ENCODE assay signal across 20 cellular contexts in genomic region chr19:54428323-54429175, GRCh38. TPM values are rescaled to one million over a fixed set of nuclear protein-coding genes. Genes with fewer than 3 reads are reported as not detected.
DNase-seq lines count a peak whose midpoint lies in the region; ATAC-seq, FAIRE-seq and TF ChIP-seq lines count a peak whose summit lies in the region.
"Had no signal": no experiment of that assay in that cellular context is flagged by ENCODE, and none has a peak within 500 bp of the region (broad histone marks: within the 10 kb centered on the region; RNA-seq: fewer than 3 reads in every experiment).

No MANE protein-coding gene starts in this region.

- intact Hi-C loops in Calu3 (cut with micrococcal nuclease; ENCODE audit: unreplicated experiment) (no loop called here), GM12878 (cut with micrococcal nuclease; ENCODE audit: unreplicated experiment) (no loop called here), breast epithelium (cut with DNase I; ENCODE audit: low total_unique reads) (no loop called here)

- no peak for FAIRE-seq in GM12878 (lab: Jason Lieb, UNC)

- no peak for TF ChIP-seq CTCF in Calu3 (IDR thresholded peaks at IDR 0.05; ENCODE audit: unreplicated experiment)
- no peak for TF ChIP-seq CTCF in GM12878 (IDR thresholded peaks at IDR 0.05 in 2 of 3, conservative IDR thresholded peaks at IDR 0.05 in 1 of 3; ENCODE audit: control insufficient read depth in 2 of 3, extremely low read depth in 1 of 3, insufficient read depth in 1 of 3, low read depth in 3 of 3, low read length in 3 of 3)
- TF ChIP-seq CTCF in breast epithelium (IDR thresholded peaks at IDR 0.05): no peak

- H3K36me3 ChIP-seq in GM12878 (ENCODE audit: control insufficient read depth in 2 of 2, insufficient read depth in 2 of 2, low read length in 1 of 2) (no peaks in the 10 kb centered on the region), breast epithelium (no peaks in the 10 kb centered on the region)

- no peak overlapping the region for H3K4me2 ChIP-seq in GM12878 (ENCODE audit: control insufficient read depth, insufficient read depth)
- H3K4me2 ChIP-seq: KMS-11, SK-N-SH had no signal

- H3K9ac ChIP-seq in GM12878 (ENCODE audit: control insufficient read depth, insufficient read depth, low read length): no peak overlapping the region
- H3K9ac ChIP-seq: KMS-11, SK-N-SH had no signal

- H2AFZ ChIP-seq in GM12878 (ENCODE audit: control insufficient read depth, low read depth, low read length): no peak overlapping the region

- in situ Hi-C loops in GM12878 (cut with MboI): no loop called here

- H3K27ac Mint-ChIP-seq in Calu3 (ENCODE audit: unreplicated experiment): peak overlapping the region; percentile 50
- H3K27ac Mint-ChIP-seq in stimulated activated naive B cell treated with anti-CD40 and anti-IgM and Interleukin-4, amounts not matched to agents 10 μg/mL and 1 μg/mL and 100 μg/mL, for 72 hours: peak overlapping the region; percentile 90
- H3K27ac Mint-ChIP-seq: CD4-positive, CD25-positive, alpha-beta regulatory T cell had no signal

- 41% methylated on average over 11 of the region's 11 CpGs for WGBS in GM12878 (ENCODE audit: insufficient coverage, insufficient replicate concordance, low lambda C conversion rate, missing lambda C conversion rate)

- H3K4me3 ChIP-seq in GM12878: no peak overlapping the region
- H3K4me3 ChIP-seq in breast epithelium: no peak overlapping the region

- BruUV-seq in Calu3 (replicated peaks; lab: Mats Ljungman, UMichigan) (no TSS peak), GM12878 (replicated peaks; lab: Mats Ljungman, UMichigan) (no TSS peak)

- peaks cover 36% of the 10 kb centered on the region for H3K4me1 Mint-ChIP-seq in Calu3 (ENCODE audit: low read depth, unreplicated experiment)
- peaks cover 17 to 24% of the 10 kb centered on the region in 2 donors for H3K4me1 Mint-ChIP-seq in stimulated activated naive B cell treated with anti-CD40 and anti-IgM and Interleukin-4, amounts not matched to agents 10 μg/mL and 1 μg/mL and 100 μg/mL, for 72 hours

- POLR2A ChIA-PET in GM12878 (lab: Charles Lee): interaction anchor here (0.6 kb wide), 1 partner anchor 259 kb away, joined by 4 read pairs; no protein-coding TSS in a partner anchor

- SMC1A ChIA-PET in GM12878 (lab: Charles Lee; ENCODE audit: uncharacterized antibody, unreplicated experiment): no interaction called here

- H3K27ac ChIP-seq in GM12878 (ENCODE audit: control insufficient read depth, insufficient read depth) (no peak overlapping the region), layer of hippocampus (ENCODE audit: low read depth, low read length) (peak overlapping the region; percentile 81), breast epithelium (no peak overlapping the region)
- H3K27ac ChIP-seq: KMS-11 had no signal

- no peak overlapping the region for H3K4me3 Mint-ChIP-seq in Calu3 (ENCODE audit: low read depth, unreplicated experiment)
- H3K4me3 Mint-ChIP-seq in stimulated activated naive B cell treated with anti-CD40 and anti-IgM and Interleukin-4, amounts not matched to agents 10 μg/mL and 1 μg/mL and 100 μg/mL, for 72 hours: peak overlapping the region in 1 of 2 donors; percentile 18

- TF ChIP-seq POLR2A in GM12878 (IDR thresholded peaks at IDR 0.05; ENCODE audit: low read depth, low read length): 0 out of 2 replicates have a peak, but pooled peaks have one; percentile 15
- no peak for TF ChIP-seq POLR2A in breast epithelium (IDR thresholded peaks at IDR 0.05)

- no peak for TF ChIP-seq EP300 in GM12878 (IDR thresholded peaks at IDR 0.05; ENCODE audit: borderline replicate concordance in 1 of 2, control insufficient read depth in 1 of 2, low read depth in 2 of 2, low read length in 2 of 2)

- H3K27me3 ChIP-seq in GM12878 (replicated peaks in 1 of 2; ENCODE audit: control insufficient read depth in 2 of 2, insufficient read depth in 2 of 2, low read length in 1 of 2) (no peaks in the 10 kb centered on the region; a peak in 1 of 4 replicates), layer of hippocampus (ENCODE audit: control insufficient read depth, insufficient read depth, low read length) (peaks cover 2% of the 10 kb centered on the region), breast epithelium (peaks cover 0 to 12% of the 10 kb centered on the region in 2 donors)

- no peak for ATAC-seq in GM12878
- ATAC-seq in stimulated activated naive B cell treated with anti-CD40 and anti-IgM and Interleukin-4, amounts not matched to agents 10 μg/mL and 1 μg/mL and 100 μg/mL, for 72 hours (replicated peaks): no peak
- ATAC-seq in GM18907 (IDR thresholded peaks at IDR 0.05; ENCODE audit: unreplicated experiment): no peak

- H3K27me3 Mint-ChIP-seq in Calu3 (ENCODE audit: unreplicated experiment): peaks cover 41% of the 10 kb centered on the region
- peaks cover 41 to 66% of the 10 kb centered on the region in 2 donors for H3K27me3 Mint-ChIP-seq in stimulated activated naive B cell treated with anti-CD40 and anti-IgM and Interleukin-4, amounts not matched to agents 10 μg/mL and 1 μg/mL and 100 μg/mL, for 72 hours

- no peaks in the 10 kb centered on the region for H3K9me3 ChIP-seq in GM12878 (replicated peaks; ENCODE audit: control insufficient read depth, insufficient read depth, low read length)
- no peaks in the 10 kb centered on the region for H3K9me3 ChIP-seq in breast epithelium
- H3K9me3 ChIP-seq: SK-N-SH had no signal

- H3K36me3 Mint-ChIP-seq in Calu3 (ENCODE audit: insufficient read depth, unreplicated experiment): peaks cover 51% of the 10 kb centered on the region
- H3K36me3 Mint-ChIP-seq in stimulated activated naive B cell treated with anti-CD40 and anti-IgM and Interleukin-4, amounts not matched to agents 10 μg/mL and 1 μg/mL and 100 μg/mL, for 72 hours: no peaks in the 10 kb centered on the region
- H3K36me3 Mint-ChIP-seq: CD4-positive, CD25-positive, alpha-beta regulatory T cell had no signal

- no peak for TF ChIP-seq RAD21 in GM12878 (IDR thresholded peaks at IDR 0.05; ENCODE audit: insufficient read depth, low read depth, low read length)

- CTCF ChIA-PET in Calu3 (lab: Charles Lee) (interaction anchor here (1.0 to 3.6 kb wide), 2 partner anchors 9 to 38 kb away, joined by 3 to 17 read pairs; no protein-coding TSS in a partner anchor), GM12878 (lab: Yijun Ruan, JAX) (interaction anchor here (1.5 kb wide), 1 partner anchor 20 kb away, joined by 4 read pairs; the partner anchor contains the start of gene LENG8)

- no peaks in the 10 kb centered on the region for H3K79me2 ChIP-seq in GM12878 (ENCODE audit: control insufficient read depth, insufficient read depth, low read length)

- H4K20me1 ChIP-seq in GM12878 (ENCODE audit: control insufficient read depth, insufficient read depth): no peaks in the 10 kb centered on the region; the same call in 1 of the 2 replicates

- DNase-seq in Calu3 (no peak), GM12878 (ENCODE audit: low read depth, low spot score) (no peak), breast epithelium (ENCODE audit: low spot score in 2 of 2) (no peak), NCI-H146 (lab: John Stamatoyannopoulos, UW) (no peak)
- no peak for DNase-seq in stimulated activated naive B cell treated with anti-CD40 and anti-IgM and Interleukin-4, amounts not matched to agents 10 μg/mL and 1 μg/mL and 100 μg/mL, for 72 hours
- DNase-seq: ACHN; CD4-positive, CD25-positive, alpha-beta regulatory T cell; DMS53; EL; GOT3; MV-4-11; NCI-H187 treated with DMSO at 0.1 percent for 48 hours; NCI-H345; NCI-H524 treated with DMSO at 0.1 percent for 48 hours; SHP77 treated with DMSO at 0.1 percent for 48 hours; SK-N-SH had no signal

- no peaks in the 10 kb centered on the region for H3K9me3 Mint-ChIP-seq in Calu3 (ENCODE audit: low read depth, unreplicated experiment)
- no peaks in the 10 kb centered on the region for H3K9me3 Mint-ChIP-seq in stimulated activated naive B cell treated with anti-CD40 and anti-IgM and Interleukin-4, amounts not matched to agents 10 μg/mL and 1 μg/mL and 100 μg/mL, for 72 hours

- RAD21 ChIA-PET in GM12878 (lab: Charles Lee; ENCODE audit: unreplicated experiment): no interaction called here

- no peaks in the 10 kb centered on the region for H3K4me1 ChIP-seq in GM12878 (ENCODE audit: control insufficient read depth, insufficient read depth, low read length)
- H3K4me1 ChIP-seq in breast epithelium: peaks cover 0 to 7% of the 10 kb centered on the region in 2 donors

RNA-seq across cellular contexts. Expression of gene TTYH1, which starts 13.3 kb away (rescaled TPM):
- total RNA-seq in Calu3 (2022) (2.9 and 3.9 TPM in 2 replicates), GM12878 (2014; rRNA removed) (0.27 TPM in 1 of 2 replicates, not detected in the other), GM12878 (2014; rRNA removed; fragmentation: Illumina TruSeq; extraction: Trizol) (0.09 TPM in 1 of 2 replicates, not detected in the other), GM12878 (2021) (0.32 and 0.36 TPM in 2 replicates), breast epithelium (1 to 10 TPM in 2 of 3 donors, under 1 TPM in 1; 0.48 to 4.6 (median 4.0) TPM)
- 0.31 and 0.81 TPM in 2 replicates for total RNA-seq in GM12878 (2013; cell fraction: nucleolus; rRNA removed)
- 0.16 TPM for polyA plus RNA-seq in GM12878 (2011; ENCODE audit: low read depth)
- polyA plus RNA-seq in GM12878 (2011; rRNA removed) (not detected in 2 replicates), GM12878 (2014; fragmentation: Illumina TruSeq; extraction: Trizol) (0.01 TPM in 1 of 2 replicates, not detected in the other), GM12878 (2014; fragmentation: Nextera tagmentation; extraction: Ambion mirVana) (under 1 TPM in 1 of 2 experiments, not detected in 1; 0.05 TPM), GM12878 (2014; rRNA removed) (0.08 TPM in 1 of 2 replicates, not detected in the other), GM12878 (2016; fragmentation: Nextera tagmentation; extraction: Ambion mirVana) (under 1 TPM; 0.16 to 0.26 TPM)
- 0.08 TPM in 1 of 2 replicates, not detected in the other for polyA plus RNA-seq in GM12878 (2011; cell fraction: cytosol; rRNA removed)
- 0.23 and 0.31 TPM in 2 replicates for polyA plus RNA-seq in GM12878 (2011; cell fraction: nucleus; rRNA removed)
- polyA plus RNA-seq in GM12878 (2012): 0.36 and 0.76 TPM in 2 replicates
- polyA minus RNA-seq in GM12878 (2011; rRNA and poly(A)+ RNA removed): not detected in 2 replicates
- polyA minus RNA-seq in GM12878 (2011; cell fraction: cytosol; rRNA and poly(A)+ RNA removed): not detected in 2 replicates
- polyA minus RNA-seq in GM12878 (2011; cell fraction: nucleus; rRNA and poly(A)+ RNA removed): not detected in 2 replicates
- total RNA-seq: CD4-positive, CD25-positive, alpha-beta regulatory T cell; RPMI7951 had no signal

RNA-seq across cellular contexts. Expression of gene LENG8, which starts 20.4 kb away (rescaled TPM):
- 256 and 267 TPM in 2 replicates for total RNA-seq in Calu3 (2022)
- 745 and 840 TPM in 2 replicates for total RNA-seq in GM12878 (2013; cell fraction: nucleolus; rRNA removed)
- 21.7 and 26.3 TPM in 2 replicates for total RNA-seq in GM12878 (2014; rRNA removed)
- total RNA-seq in GM12878 (2014; rRNA removed; fragmentation: Illumina TruSeq; extraction: Trizol): 11.3 and 11.5 TPM in 2 replicates
- 119 and 145 TPM in 2 replicates for total RNA-seq in GM12878 (2021)
- polyA plus RNA-seq in GM12878 (2011; ENCODE audit: low read depth): 107 TPM
- 16.2 and 36.4 TPM in 2 replicates for polyA plus RNA-seq in GM12878 (2011; rRNA removed)
- polyA plus RNA-seq in GM12878 (2011; cell fraction: cytosol; rRNA removed): 67.6 and 93.3 TPM in 2 replicates
- polyA plus RNA-seq in GM12878 (2011; cell fraction: nucleus; rRNA removed): 848 and 1,111 TPM in 2 replicates
- 140 and 142 TPM in 2 replicates for polyA plus RNA-seq in GM12878 (2012)
- 14.8 and 32.4 TPM in 2 replicates for polyA plus RNA-seq in GM12878 (2014; fragmentation: Illumina TruSeq; extraction: Trizol)
- 1 to 10 TPM; 2.3 to 2.5 TPM for polyA plus RNA-seq in GM12878 (2014; fragmentation: Nextera tagmentation; extraction: Ambion mirVana)
- polyA plus RNA-seq in GM12878 (2014; rRNA removed): 143 and 168 TPM in 2 replicates
- 10 to 100 TPM; 46.0 to 51.4 TPM for polyA plus RNA-seq in GM12878 (2016; fragmentation: Nextera tagmentation; extraction: Ambion mirVana)
- polyA minus RNA-seq in GM12878 (2011; rRNA and poly(A)+ RNA removed): 30.6 and 63.8 TPM in 2 replicates
- 25.0 and 27.4 TPM in 2 replicates for polyA minus RNA-seq in GM12878 (2011; cell fraction: cytosol; rRNA and poly(A)+ RNA removed)
- polyA minus RNA-seq in GM12878 (2011; cell fraction: nucleus; rRNA and poly(A)+ RNA removed): 96.6 and 120 TPM in 2 replicates
- 100 to 1,000 TPM in 2 of 3 donors, 10 to 100 TPM in 1; 82.9 to 204 (median 148) TPM for total RNA-seq in breast epithelium

RNA-seq across cellular contexts. Expression of gene LENG9, which starts 35.0 kb away (rescaled TPM):
- total RNA-seq in Calu3 (2022): 14.7 and 16.4 TPM in 2 replicates
- total RNA-seq in GM12878 (2013; cell fraction: nucleolus; rRNA removed): 3.4 and 4.5 TPM in 2 replicates
- 2.9 and 4.0 TPM in 2 replicates for total RNA-seq in GM12878 (2014; rRNA removed)
- 0.76 and 0.78 TPM in 2 replicates for total RNA-seq in GM12878 (2014; rRNA removed; fragmentation: Illumina TruSeq; extraction: Trizol)
- total RNA-seq in GM12878 (2021): 2.5 and 3.5 TPM in 2 replicates
- 0.26 TPM for polyA plus RNA-seq in GM12878 (2011; ENCODE audit: low read depth)
- 0.09 and 0.20 TPM in 2 replicates for polyA plus RNA-seq in GM12878 (2011; rRNA removed)
- polyA plus RNA-seq in GM12878 (2011; cell fraction: cytosol; rRNA removed): 0.27 and 0.55 TPM in 2 replicates
- 0.67 and 0.78 TPM in 2 replicates for polyA plus RNA-seq in GM12878 (2011; cell fraction: nucleus; rRNA removed)
- polyA plus RNA-seq in GM12878 (2012): 1.1 and 1.8 TPM in 2 replicates
- polyA plus RNA-seq in GM12878 (2014; fragmentation: Illumina TruSeq; extraction: Trizol): 0.11 and 0.46 TPM in 2 replicates
- 1 to 10 TPM in 1 of 2 experiments, under 1 TPM in 1; 0.18 to 1.7 TPM for polyA plus RNA-seq in GM12878 (2014; fragmentation: Nextera tagmentation; extraction: Ambion mirVana)
- 2.1 and 2.7 TPM in 2 replicates for polyA plus RNA-seq in GM12878 (2014; rRNA removed)
- polyA plus RNA-seq in GM12878 (2016; fragmentation: Nextera tagmentation; extraction: Ambion mirVana): under 1 TPM in 1 of 2 experiments, not detected in 1; 0.09 TPM
- polyA minus RNA-seq in GM12878 (2011; rRNA and poly(A)+ RNA removed): 0.22 and 1.8 TPM in 2 replicates
- 1.2 and 1.7 TPM in 2 replicates for polyA minus RNA-seq in GM12878 (2011; cell fraction: cytosol; rRNA and poly(A)+ RNA removed)
- polyA minus RNA-seq in GM12878 (2011; cell fraction: nucleus; rRNA and poly(A)+ RNA removed): 2.8 and 3.3 TPM in 2 replicates
- 1 to 10 TPM; 4.5 to 8.2 (median 4.8) TPM for total RNA-seq in breast epithelium

RNA-seq across cellular contexts. Expression of gene CDC42EP5, which starts 44.5 kb away (rescaled TPM):
- total RNA-seq in Calu3 (2022) (12.9 and 19.7 TPM in 2 replicates), GM12878 (2014; rRNA removed) (1.3 and 1.8 TPM in 2 replicates), GM12878 (2014; rRNA removed; fragmentation: Illumina TruSeq; extraction: Trizol) (1.2 TPM in 1 of 2 replicates, not detected in the other), GM12878 (2021) (1.4 and 1.5 TPM in 2 replicates), breast epithelium (10 to 100 TPM in 2 of 3 donors, 1 to 10 TPM in 1; 8.8 to 40.6 (median 17.4) TPM)
- total RNA-seq in GM12878 (2013; cell fraction: nucleolus; rRNA removed): 3.9 and 7.3 TPM in 2 replicates
- polyA plus RNA-seq in GM12878 (2011; ENCODE audit: low read depth): not detected
- polyA plus RNA-seq in GM12878 (2011; rRNA removed) (0.40 and 0.42 TPM in 2 replicates), GM12878 (2014; fragmentation: Illumina TruSeq; extraction: Trizol) (not detected in 2 replicates), GM12878 (2014; fragmentation: Nextera tagmentation; extraction: Ambion mirVana) (not detected), GM12878 (2014; rRNA removed) (1.1 and 1.4 TPM in 2 replicates), GM12878 (2016; fragmentation: Nextera tagmentation; extraction: Ambion mirVana) (not detected)
- 0.81 and 1.2 TPM in 2 replicates for polyA plus RNA-seq in GM12878 (2011; cell fraction: cytosol; rRNA removed)
- polyA plus RNA-seq in GM12878 (2011; cell fraction: nucleus; rRNA removed): 0.23 and 0.99 TPM in 2 replicates
- 0.49 and 0.79 TPM in 2 replicates for polyA plus RNA-seq in GM12878 (2012)
- not detected in 2 replicates for polyA minus RNA-seq in GM12878 (2011; rRNA and poly(A)+ RNA removed)
- not detected in 2 replicates for polyA minus RNA-seq in GM12878 (2011; cell fraction: cytosol; rRNA and poly(A)+ RNA removed)
- polyA minus RNA-seq in GM12878 (2011; cell fraction: nucleus; rRNA and poly(A)+ RNA removed): not detected in 2 replicates
- total RNA-seq: CD4-positive, CD25-positive, alpha-beta regulatory T cell had no signal
- polyA plus RNA-seq: CD4-positive, CD25-positive, alpha-beta regulatory T cell had no signal
